In the genomic region with DNA sequence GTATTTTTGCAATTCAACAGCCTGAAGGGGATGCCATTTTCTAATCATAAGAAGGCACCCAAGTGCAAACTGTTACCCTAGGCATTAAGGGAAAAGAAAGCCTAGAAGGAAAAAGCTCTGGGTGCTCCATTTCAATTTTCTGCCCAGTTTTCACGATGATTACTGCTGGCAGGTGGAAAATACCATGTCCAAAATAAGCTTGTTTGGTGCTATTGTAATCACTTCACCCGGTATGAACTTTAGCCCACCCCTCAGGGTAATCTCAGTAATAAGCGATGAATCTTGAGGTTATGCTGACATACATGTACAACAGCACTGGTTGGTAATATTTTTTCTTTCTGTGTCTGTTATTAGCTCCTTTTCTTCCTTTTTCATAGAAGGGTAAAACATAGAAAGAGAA, we compare ENCODE assay signal across 34 cellular contexts.
"Had no signal": no experiment of that assay in that cellular context is flagged by ENCODE, and none has a peak within 500 bp of the region (broad histone marks: within the 10 kb centered on the region; RNA-seq: fewer than 3 reads in every experiment).

No MANE protein-coding gene starts in this region.

- H3K36me3 ChIP-seq: ovary, right lobe of liver, uterus had no signal

- ATAC-seq: naive thymus-derived CD8-positive, alpha-beta T cell; natural killer cell treated with Interleukin-12 subunit alpha and Interleukin-12 subunit beta and Interleukin-15 and Interleukin-18, amount 100 ng/mL, for 72 hours; psoas muscle; right cardiac atrium; right lobe of liver; stimulated activated memory B cell treated with anti-CD40 and anti-IgM and Interleukin-4, amounts not matched to agents 10 μg/mL and 1 μg/mL and 100 μg/mL, for 72 hours; stimulated activated naive CD8-positive, alpha-beta T cell treated with anti-CD3 and anti-CD28 coated beads, Interleukin-15, amount 100 ng/mL, for 72 hours; stimulated activated naive CD8-positive, alpha-beta T cell treated with anti-CD3 and anti-CD28 coated beads, Interleukin-15, Interleukin-2, amounts not matched to agents 100 U/mL and 50 U/mL, for 24 hours; upper lobe of right lung had no signal

- H2AFZ ChIP-seq: parathyroid adenoma had no signal

- H3K27me3 Mint-ChIP-seq: naive thymus-derived CD8-positive, alpha-beta T cell; natural killer cell treated with Interleukin-12 subunit alpha and Interleukin-12 subunit beta and Interleukin-15 and Interleukin-18, amount 100 ng/mL, for 72 hours; progenitor cell of endocrine pancreas; stimulated activated memory B cell treated with anti-CD40 and anti-IgM and Interleukin-4, amounts not matched to agents 10 μg/mL and 1 μg/mL and 100 μg/mL, for 72 hours; stimulated activated naive CD8-positive, alpha-beta T cell treated with anti-CD3 and anti-CD28 coated beads, Interleukin-15, amount 100 ng/mL, for 72 hours; type B pancreatic cell had no signal

- H3K27ac ChIP-seq: neutrophil, ovary, parathyroid adenoma, psoas muscle, sigmoid colon, skin epidermis, spleen, suprapubic skin, testis, tibial artery, transverse colon, upper lobe of right lung, uterus had no signal

- H3K79me2 ChIP-seq: parathyroid adenoma had no signal

- H3K27me3 ChIP-seq: neutrophil, ovary, right lobe of liver, sigmoid colon, spleen, suprapubic skin, testis, tibial artery, transverse colon, upper lobe of right lung, uterus had no signal

- H3K4me3 ChIP-seq: ovary, psoas muscle, right lobe of liver, sigmoid colon, skin epidermis, smooth muscle cell, spleen, suprapubic skin, testis, tibial artery, transverse colon, upper lobe of right lung, uterus had no signal

- H3K9ac ChIP-seq: parathyroid adenoma had no signal

- H3K4me3 Mint-ChIP-seq: naive thymus-derived CD8-positive, alpha-beta T cell; natural killer cell treated with Interleukin-12 subunit alpha and Interleukin-12 subunit beta and Interleukin-15 and Interleukin-18, amount 100 ng/mL, for 72 hours; nephron progenitor cell; neural crest cell; stimulated activated memory B cell treated with anti-CD40 and anti-IgM and Interleukin-4, amounts not matched to agents 10 μg/mL and 1 μg/mL and 100 μg/mL, for 72 hours; stimulated activated naive CD8-positive, alpha-beta T cell treated with anti-CD3 and anti-CD28 coated beads, Interleukin-15, amount 100 ng/mL, for 72 hours; type B pancreatic cell had no signal

- H3K27ac Mint-ChIP-seq: naive thymus-derived CD8-positive, alpha-beta T cell; natural killer cell treated with Interleukin-12 subunit alpha and Interleukin-12 subunit beta and Interleukin-15 and Interleukin-18, amount 100 ng/mL, for 72 hours; progenitor cell of endocrine pancreas; stimulated activated memory B cell treated with anti-CD40 and anti-IgM and Interleukin-4, amounts not matched to agents 10 μg/mL and 1 μg/mL and 100 μg/mL, for 72 hours; stimulated activated naive CD8-positive, alpha-beta T cell treated with anti-CD3 and anti-CD28 coated beads, Interleukin-15, amount 100 ng/mL, for 72 hours; type B pancreatic cell had no signal

- H3K9me3 Mint-ChIP-seq: naive thymus-derived CD8-positive, alpha-beta T cell; natural killer cell treated with Interleukin-12 subunit alpha and Interleukin-12 subunit beta and Interleukin-15 and Interleukin-18, amount 100 ng/mL, for 72 hours; nephron progenitor cell; neural crest cell; stimulated activated memory B cell treated with anti-CD40 and anti-IgM and Interleukin-4, amounts not matched to agents 10 μg/mL and 1 μg/mL and 100 μg/mL, for 72 hours; stimulated activated naive CD8-positive, alpha-beta T cell treated with anti-CD3 and anti-CD28 coated beads, Interleukin-15, amount 100 ng/mL, for 72 hours; type B pancreatic cell had no signal

- H3K4me1 ChIP-seq: parathyroid adenoma, psoas muscle, suprapubic skin, testis, upper lobe of right lung had no signal

- H3K4me2 ChIP-seq: smooth muscle cell had no signal

- H3K9me3 ChIP-seq: neutrophil, ovary, psoas muscle, right lobe of liver, sigmoid colon, spleen, suprapubic skin, testis, tibial artery, transverse colon, upper lobe of right lung, uterus had no signal

- DNase-seq: naive thymus-derived CD8-positive, alpha-beta T cell; nephron progenitor cell; nucleus accumbens; ovary; posterior cingulate gyrus; psoas muscle; right cardiac atrium; right lobe of liver; sigmoid colon; spleen; stimulated activated CD4-positive, alpha-beta T cell treated with anti-CD3 and anti-CD28 coated beads, Interleukin-12 subunit alpha, Interleukin-12 subunit beta, amount 100 ng/mL, for 4 hours; stimulated activated CD4-positive, alpha-beta T cell treated with anti-CD3 and anti-CD28 coated beads, Interleukin-1b, Interleukin-23, amount 100 ng/mL, for 48 hours; stimulated activated CD4-positive, alpha-beta T cell treated with anti-CD3 and anti-CD28 coated beads, Interleukin-4, amount 100 ng/mL, for 1 hour; stimulated activated CD4-positive, alpha-beta T cell treated with anti-CD3 and anti-CD28 coated beads, Interleukin-4, amount 100 ng/mL, for 4 hours; stimulated activated CD8-positive, alpha-beta memory T cell treated with anti-CD3 and anti-CD28 coated beads, Interleukin-4, amount 100 ng/mL, for 48 hours; stimulated activated naive CD4-positive, alpha-beta T cell; stimulated activated naive CD8-positive, alpha-beta T cell treated with anti-CD3 and anti-CD28 coated beads, Interleukin-15, amount 100 ng/mL, for 72 hours; stimulated activated naive CD8-positive, alpha-beta T cell treated with anti-CD3 and anti-CD28 coated beads, Interleukin-15, Interleukin-2, amounts not matched to agents 100 U/mL and 50 U/mL, for 24 hours; substantia nigra; testis; tibial artery; transverse colon; upper lobe of right lung; uterus had no signal

- H3K4me1 Mint-ChIP-seq: naive thymus-derived CD8-positive, alpha-beta T cell; neural crest cell; stimulated activated memory B cell treated with anti-CD40 and anti-IgM and Interleukin-4, amounts not matched to agents 10 μg/mL and 1 μg/mL and 100 μg/mL, for 72 hours; stimulated activated naive CD8-positive, alpha-beta T cell treated with anti-CD3 and anti-CD28 coated beads, Interleukin-15, amount 100 ng/mL, for 72 hours had no signal
